ENCODE assay signal across 19 cellular contexts in the genomic region with DNA sequence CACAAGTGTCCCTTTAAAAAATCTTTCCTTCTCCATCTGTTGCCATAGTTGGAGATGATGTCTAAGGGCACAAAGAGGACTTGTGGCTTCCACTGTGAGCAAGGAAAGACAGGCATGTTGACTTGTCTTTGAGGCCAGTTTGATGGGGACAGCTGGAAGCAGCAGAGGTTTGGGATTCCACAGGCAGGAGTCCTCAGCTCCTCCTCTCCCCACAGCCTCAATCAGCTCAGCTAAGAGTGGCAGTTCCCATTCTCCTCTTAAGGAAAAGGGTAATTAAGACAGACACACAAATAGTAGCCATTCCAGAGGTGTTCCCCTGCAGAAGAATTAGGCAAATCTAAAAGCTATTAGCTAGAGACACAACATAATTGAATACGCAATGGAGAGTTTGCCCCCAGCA.
"Had no signal": no experiment of that assay in that cellular context is flagged by ENCODE, and none has a peak within 500 bp of the region (broad histone marks: within the 10 kb centered on the region; RNA-seq: fewer than 3 reads in every experiment).

No MANE protein-coding gene starts in this region.

- H3K36me3 ChIP-seq: neutrophil, tibial nerve had no signal

- H3K36me3 Mint-ChIP-seq: mesothelial cell of epicardium had no signal

- H3K27ac ChIP-seq: dorsolateral prefrontal cortex, neutrophil had no signal

- H3K4me3 ChIP-seq: dorsolateral prefrontal cortex, tibial nerve had no signal

- H3K9me3 Mint-ChIP-seq: mesothelial cell of epicardium had no signal

- H3K27ac Mint-ChIP-seq: activated CD8-positive, alpha-beta T cell treated with anti-CD3 and anti-CD28 coated beads, Interleukin-2, amount 10 ng/mL, durations not matched to agents 7 days and 5 days; activated naive CD4-positive, alpha-beta T cell treated with anti-CD3 and anti-CD28 coated beads, Interleukin-2, amount 50 U/mL, for 72 hours; activated T-cell treated with anti-CD3 and anti-CD28 coated beads, Interleukin-2, amount 50 U/mL, for 72 hours; T-helper 17 cell had no signal

- H3K4me3 Mint-ChIP-seq: activated CD4-positive, alpha-beta T cell treated with anti-CD3 and anti-CD28 coated beads, Interleukin-2, amount 10 ng/mL, durations not matched to agents 24 days and 14 days; activated CD8-positive, alpha-beta T cell treated with anti-CD3 and anti-CD28 coated beads, Interleukin-2, amount 10 ng/mL, durations not matched to agents 7 days and 5 days; activated T-cell treated with anti-CD3 and anti-CD28 coated beads, Interleukin-2, amount 50 U/mL, for 72 hours; mesothelial cell of epicardium; T-helper 17 cell had no signal

- ATAC-seq: activated CD8-positive, alpha-beta T cell treated with anti-CD3 and anti-CD28 coated beads, Interleukin-2, amount 10 ng/mL, durations not matched to agents 7 days and 5 days; activated naive CD4-positive, alpha-beta T cell treated with anti-CD3 and anti-CD28 coated beads, Interleukin-2, amount 50 U/mL, for 72 hours; activated T-cell treated with anti-CD3 and anti-CD28 coated beads, Interleukin-2, amount 50 U/mL, for 72 hours; T-helper 17 cell had no signal

- H3K9me3 ChIP-seq: neutrophil, tibial nerve had no signal

- DNase-seq: activated CD4-positive, alpha-beta T cell treated with anti-CD3 and anti-CD28 coated beads, Interleukin-2, amount 10 ng/mL, durations not matched to agents 24 days and 14 days; activated CD4-positive, CD25-positive, alpha-beta regulatory T cell; activated CD8-positive, alpha-beta memory T cell treated with anti-CD3 and anti-CD28 coated beads, Interleukin-2, amount 50 U/mL, for 48 hours; activated CD8-positive, alpha-beta T cell treated with anti-CD3 and anti-CD28 coated beads, Interleukin-2, amount 10 ng/mL, durations not matched to agents 7 days and 5 days; activated gamma-delta T cell; activated T-cell treated with anti-CD3 and anti-CD28 coated beads, Interleukin-2, amount 50 U/mL, for 72 hours; amniotic stem cell; dorsolateral prefrontal cortex; foreskin fibroblast; hypothalamus; retina; stimulated activated CD4-positive, alpha-beta T cell treated with anti-CD3 and anti-CD28 coated beads, Interleukin-15, amount 100 ng/mL, for 24 hours; stimulated activated CD4-positive, alpha-beta T cell treated with anti-CD3 and anti-CD28 coated beads, Interleukin-4, amount 100 ng/mL, for 1 hour; stimulated activated naive CD4-positive, alpha-beta T cell; T-helper 17 cell had no signal

- H3K27me3 Mint-ChIP-seq: activated CD4-positive, alpha-beta T cell treated with anti-CD3 and anti-CD28 coated beads, Interleukin-2, amount 10 ng/mL, durations not matched to agents 24 days and 14 days; T-helper 17 cell had no signal

- H3K27me3 ChIP-seq: dorsolateral prefrontal cortex, neutrophil, tibial nerve had no signal
